ENCODE assay signal across 14 cellular contexts in the genomic region with DNA sequence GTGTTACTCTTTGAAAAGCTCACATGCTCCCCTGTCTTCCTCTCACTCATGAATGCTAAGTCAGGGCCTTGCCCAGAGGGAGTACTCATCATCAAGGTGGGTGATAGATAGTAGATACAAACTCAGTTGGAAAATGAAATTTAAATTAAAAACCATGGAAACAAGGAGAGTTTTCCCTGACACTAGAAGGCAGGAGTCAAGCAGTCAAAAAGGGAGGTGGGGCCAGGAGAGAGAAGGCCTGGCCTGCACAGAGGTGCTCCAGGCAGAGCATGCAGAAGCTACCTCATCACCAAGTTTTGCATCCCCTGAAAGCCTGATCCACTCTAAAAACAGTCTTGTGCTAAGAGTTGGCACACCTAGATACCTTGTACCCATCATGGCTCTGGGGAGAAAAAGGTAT.
A peak's percentile ranks its signal among the peaks of the same experiment; 100 is the strongest.
DNase-seq lines count a peak whose midpoint lies in the region; ATAC-seq, FAIRE-seq and TF ChIP-seq lines count a peak whose summit lies in the region.
"Had no signal": no experiment of that assay in that cellular context is flagged by ENCODE, and none has a peak within 500 bp of the region (broad histone marks: within the 10 kb centered on the region; RNA-seq: fewer than 3 reads in every experiment).

No MANE protein-coding gene starts in this region.

- H3K4me1 ChIP-seq in DOHH2 (ENCODE audit: control insufficient read depth, low read length) (no peaks in the 10 kb centered on the region), HepG2 (ENCODE audit: insufficient read depth, low read length) (no peaks in the 10 kb centered on the region)
- H3K4me1 ChIP-seq: heart left ventricle had no signal

- peak; percentile 62 for TF ChIP-seq RAD21 in HepG2 (CRISPR knock-in tag; IDR thresholded peaks at IDR 0.05)

- H3K4me2 ChIP-seq in DOHH2 (ENCODE audit: low read length) (no peak overlapping the region), HepG2 (ENCODE audit: low read depth, low read length) (no peak overlapping the region)

- CTCF ChIA-PET in HepG2 (lab: Yijun Ruan, JAX; ENCODE audit: low intra/inter-chr PET ratio, low total read pairs): interaction anchor here (1.3 to 2.0 kb wide), 3 partner anchors 144 to 305 kb away, joined by 6 to 15 read pairs (median 10); a partner anchor contains a TSS
- CTCF ChIA-PET in CD4-positive, alpha-beta T cell (lab: Charles Lee): no interaction called here

- H3K27ac Mint-ChIP-seq in nephron progenitor cell: no peak overlapping the region
- no peak overlapping the region for H3K27ac Mint-ChIP-seq in CD4-positive, alpha-beta T cell
- H3K27ac Mint-ChIP-seq: activated CD8-positive, alpha-beta T cell treated with anti-CD3 and anti-CD28 coated beads, Interleukin-2, amount 10 ng/mL, durations not matched to agents 7 days and 5 days; IgD-negative memory B cell had no signal

- H3K9me2 ChIP-seq in DOHH2 (replicated peaks; ENCODE audit: control insufficient read depth, low read length): no peaks in the 10 kb centered on the region

- H3K27me3 ChIP-seq in DOHH2 (ENCODE audit: control insufficient read depth, low read length) (no peaks in the 10 kb centered on the region), HepG2 (ENCODE audit: control insufficient read depth in 1 of 2, insufficient read depth in 2 of 2, low read length in 2 of 2) (no peaks in the 10 kb centered on the region)
- H3K27me3 ChIP-seq in CD4-positive, alpha-beta T cell (ENCODE audit: control insufficient read depth, insufficient read depth, low read length): no peaks in the 10 kb centered on the region
- H3K27me3 ChIP-seq: heart left ventricle had no signal

- intact Hi-C loops in HepG2 (cut with micrococcal nuclease; ENCODE audit: unreplicated experiment): loop anchor here (2.0 kb wide), 1 partner anchor 154 kb away; no protein-coding TSS in a partner anchor
- intact Hi-C loops in CD4-positive, alpha-beta T cell (cut with DNase I, micrococcal nuclease): no loop called here

- H3K36me3 ChIP-seq in DOHH2 (ENCODE audit: control insufficient read depth, low read length) (no peaks in the 10 kb centered on the region), HepG2 (replicated peaks in 1 of 2; ENCODE audit: control insufficient read depth in 1 of 2, insufficient read depth in 2 of 2, low read length in 2 of 2) (0 out of 5 replicates have a peak, but pooled peaks cover 0 to 6% of the 10 kb centered on the region in 2 experiments)
- H3K36me3 ChIP-seq: heart left ventricle had no signal

- H3K27me3 Mint-ChIP-seq in nephron progenitor cell (ENCODE audit: low read depth, poor library complexity): peaks cover 31% of the 10 kb centered on the region
- no peaks in the 10 kb centered on the region for H3K27me3 Mint-ChIP-seq in CD4-positive, alpha-beta T cell
- H3K27me3 Mint-ChIP-seq: IgD-negative memory B cell had no signal

- FAIRE-seq in HepG2 (lab: Jason Lieb, UNC): peak; percentile 21

- DNase-seq in HS-5 (ENCODE audit: low read depth) (peak; percentile 2), astrocyte of the hippocampus (ENCODE audit: low read depth, low spot score) (peak; percentile 14), HepG2 (ENCODE audit: low spot score) (peak; percentile 25), nephron progenitor cell (no peak), NCI-H1436 treated with DMSO at 0.1 percent for 48 hours (lab: John Stamatoyannopoulos, UW) (no peak)
- no peak for DNase-seq in CD4-positive, alpha-beta T cell
- DNase-seq: activated CD8-positive, alpha-beta T cell treated with anti-CD3 and anti-CD28 coated beads, Interleukin-2, amount 10 ng/mL, durations not matched to agents 7 days and 5 days; GDM1; heart left ventricle had no signal

- H3K27ac ChIP-seq in DOHH2 (ENCODE audit: low read depth, low read length) (no peak overlapping the region), HepG2 (ENCODE audit: extremely low read length, insufficient read depth, low read length) (no peak overlapping the region)
- no peak overlapping the region for H3K27ac ChIP-seq in CD4-positive, alpha-beta T cell (ENCODE audit: low read depth, low read length)
- H3K27ac ChIP-seq: heart left ventricle had no signal

- H3K36me3 Mint-ChIP-seq in nephron progenitor cell (ENCODE audit: low read depth): no peaks in the 10 kb centered on the region
- no peaks in the 10 kb centered on the region for H3K36me3 Mint-ChIP-seq in CD4-positive, alpha-beta T cell (ENCODE audit: low read depth)

- peak; percentile 88 for ATAC-seq in HepG2
- no peak for ATAC-seq in CD4-positive, alpha-beta T cell (ENCODE audit: poor library complexity)
- ATAC-seq in HG03457 (IDR thresholded peaks at IDR 0.05; ENCODE audit: unreplicated experiment): no peak
- ATAC-seq: activated CD8-positive, alpha-beta T cell treated with anti-CD3 and anti-CD28 coated beads, Interleukin-2, amount 10 ng/mL, durations not matched to agents 7 days and 5 days; heart left ventricle; Right ventricle myocardium inferior had no signal

- H3K4me3 Mint-ChIP-seq in nephron progenitor cell: no peak overlapping the region
- H3K4me3 Mint-ChIP-seq in CD4-positive, alpha-beta T cell: no peak overlapping the region
- H3K4me3 Mint-ChIP-seq: activated CD8-positive, alpha-beta T cell treated with anti-CD3 and anti-CD28 coated beads, Interleukin-2, amount 10 ng/mL, durations not matched to agents 7 days and 5 days; IgD-negative memory B cell; neural crest cell had no signal

- no peak overlapping the region for H2AFZ ChIP-seq in HepG2 (ENCODE audit: low read length)

- TF ChIP-seq EP300 in HepG2 (IDR thresholded peaks at IDR 0.05; ENCODE audit: low read depth in 2 of 2, low read length in 2 of 2): no peak
- no peak for TF ChIP-seq EP300 in HepG2 (CRISPR knock-in tag; IDR thresholded peaks at IDR 0.05; ENCODE audit: borderline replicate concordance)

- BruUV-seq in HepG2 (replicated peaks; lab: Mats Ljungman, UMichigan): TSS peak; percentile 20

- no peaks in the 10 kb centered on the region for H3K4me1 Mint-ChIP-seq in nephron progenitor cell
- no peaks in the 10 kb centered on the region for H3K4me1 Mint-ChIP-seq in CD4-positive, alpha-beta T cell (ENCODE audit: low read depth)
- H3K4me1 Mint-ChIP-seq: neural crest cell had no signal

- peaks cover 3% of the 10 kb centered on the region for H3K9me3 Mint-ChIP-seq in nephron progenitor cell
- no peaks in the 10 kb centered on the region for H3K9me3 Mint-ChIP-seq in CD4-positive, alpha-beta T cell

- no peaks in the 10 kb centered on the region for H3K79me2 ChIP-seq in DOHH2 (ENCODE audit: control insufficient read depth, low read length)
- H3K79me2 ChIP-seq in HepG2 (ENCODE audit: insufficient read depth, low read length): no peaks in the 10 kb centered on the region

- H3K4me3 ChIP-seq in DOHH2 (ENCODE audit: low read length) (no peak overlapping the region), HepG2 (replicated peaks in 1 of 3; ENCODE audit: insufficient read depth in 1 of 3, low read depth in 2 of 3, low read length in 3 of 3) (no peak overlapping the region)
- H3K4me3 ChIP-seq: heart left ventricle had no signal

- TF ChIP-seq POLR2A in HepG2 (IDR thresholded peaks at IDR 0.05; ENCODE audit: insufficient read depth in 1 of 2, low read depth in 2 of 2, low read length in 2 of 2): no peak

- in situ Hi-C loops in HepG2 (cut with HindIII; ENCODE audit: extremely low pct_ligation_motif_present, low pct_unique_long_range_greater_than_20kb): no loop called here

- POLR2A ChIA-PET in HepG2 (lab: Yijun Ruan, JAX): no interaction called here
- POLR2A ChIA-PET in CD4-positive, alpha-beta T cell (lab: Charles Lee): no interaction called here

- H3F3A ChIP-seq in DOHH2 (ENCODE audit: control insufficient read depth, insufficient read depth): no peaks in the 10 kb centered on the region

- H4K20me1 ChIP-seq in DOHH2 (ENCODE audit: control insufficient read depth, insufficient read depth, low read depth, low read length) (no peaks in the 10 kb centered on the region), HepG2 (ENCODE audit: insufficient read depth, low read length) (no peaks in the 10 kb centered on the region; the same call in 1 of the 2 replicates)

- TF ChIP-seq CTCF in DOHH2 (IDR thresholded peaks at IDR 0.05; ENCODE audit: low read depth, low read length, poor library complexity, severe bottlenecking): peak; percentile 18
- TF ChIP-seq CTCF in HepG2 (CRISPR knock-in tag; IDR thresholded peaks at IDR 0.05): peak; percentile 73
- TF ChIP-seq CTCF in nephron progenitor cell (IDR thresholded peaks at IDR 0.05): no peak
- TF ChIP-seq CTCF in CD4-positive, alpha-beta T cell (IDR thresholded peaks at IDR 0.05): no peak

- no peak overlapping the region for H3K9ac ChIP-seq in HepG2 (ENCODE audit: insufficient read depth, low read depth, low read length)

- H3K9me3 ChIP-seq in DOHH2 (ENCODE audit: control insufficient read depth, insufficient read depth, low read length): no peaks in the 10 kb centered on the region
- no peaks in the 10 kb centered on the region for H3K9me3 ChIP-seq in HepG2 (ENCODE audit: low read length)
- no peaks in the 10 kb centered on the region for H3K9me3 ChIP-seq in CD4-positive, alpha-beta T cell (ENCODE audit: control insufficient read depth, low read length)
- H3K9me3 ChIP-seq: heart left ventricle had no signal

TF ChIP-seq in HepG2, 621 proteins besides CTCF, POLR2A, EP300 and RAD21 (continues in another document):
- TF ChIP-seq, protein P1, sequence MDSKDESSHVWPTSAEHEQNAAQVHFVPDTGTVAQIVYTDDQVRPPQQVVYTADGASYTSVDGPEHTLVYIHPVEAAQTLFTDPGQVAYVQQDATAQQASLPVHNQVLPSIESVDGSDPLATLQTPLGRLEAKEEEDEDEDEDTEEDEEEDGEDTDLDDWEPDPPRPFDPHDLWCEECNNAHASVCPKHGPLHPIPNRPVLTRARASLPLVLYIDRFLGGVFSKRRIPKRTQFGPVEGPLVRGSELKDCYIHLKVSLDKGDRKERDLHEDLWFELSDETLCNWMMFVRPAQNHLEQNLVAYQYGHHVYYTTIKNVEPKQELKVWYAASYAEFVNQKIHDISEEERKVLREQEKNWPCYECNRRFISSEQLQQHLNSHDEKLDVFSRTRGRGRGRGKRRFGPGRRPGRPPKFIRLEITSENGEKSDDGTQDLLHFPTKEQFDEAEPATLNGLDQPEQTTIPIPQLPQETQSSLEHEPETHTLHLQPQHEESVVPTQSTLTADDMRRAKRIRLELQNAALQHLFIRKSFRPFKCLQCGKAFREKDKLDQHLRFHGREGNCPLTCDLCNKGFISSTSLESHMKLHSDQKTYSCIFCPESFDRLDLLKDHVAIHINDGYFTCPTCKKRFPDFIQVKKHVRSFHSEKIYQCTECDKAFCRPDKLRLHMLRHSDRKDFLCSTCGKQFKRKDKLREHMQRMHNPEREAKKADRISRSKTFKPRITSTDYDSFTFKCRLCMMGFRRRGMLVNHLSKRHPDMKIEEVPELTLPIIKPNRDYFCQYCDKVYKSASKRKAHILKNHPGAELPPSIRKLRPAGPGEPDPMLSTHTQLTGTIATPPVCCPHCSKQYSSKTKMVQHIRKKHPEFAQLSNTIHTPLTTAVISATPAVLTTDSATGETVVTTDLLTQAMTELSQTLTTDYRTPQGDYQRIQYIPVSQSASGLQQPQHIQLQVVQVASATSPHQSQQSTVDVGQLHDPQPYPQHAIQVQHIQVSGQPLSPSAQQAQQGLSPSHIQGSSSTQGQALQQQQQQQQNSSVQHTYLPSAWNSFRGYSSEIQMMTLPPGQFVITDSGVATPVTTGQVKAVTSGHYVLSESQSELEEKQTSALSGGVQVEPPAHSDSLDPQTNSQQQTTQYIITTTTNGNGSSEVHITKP (CRISPR knock-in tag; IDR thresholded peaks at IDR 0.05; ENCODE audit: low read depth): no peak

Comparison
In these comparisons a context has a peak if more than half of its experiments do, and no peak if none do; other contexts are left out.
1. CTCF ChIP-seq: peak in DOHH2 (single experiment) and HepG2 (single experiment); none in nephron progenitor cell (single experiment) and CD4-positive, alpha-beta T cell (single experiment).
2. DNase-seq: peak in HS-5 (single experiment), astrocyte of the hippocampus (single experiment) and HepG2 (single experiment); none in nephron progenitor cell (single experiment), CD4-positive, alpha-beta T cell (0 of 10) and NCI-H1436 treated with DMSO at 0.1 percent for 48 hours (single experiment).